ENCODE assay signal across 13 cellular contexts in genomic region chr16:87295259-87295658, GRCh38. TPM values are rescaled to one million over a fixed set of nuclear protein-coding genes. Genes with fewer than 3 reads are reported as not detected.
DNase-seq lines count a peak whose midpoint lies in the region; ATAC-seq and TF ChIP-seq lines count a peak whose summit lies in the region.
"Had no signal": no experiment of that assay in that cellular context is flagged by ENCODE, and none has a peak within 500 bp of the region (broad histone marks: within the 10 kb centered on the region; RNA-seq: fewer than 3 reads in every experiment).

No MANE protein-coding gene starts in this region.

- TF ChIP-seq CTCF in lower leg skin (IDR thresholded peaks at IDR 0.05), result no peak

- no peaks in the 10 kb centered on the region for H3K4me1 ChIP-seq in SJCRH30
- H3K4me1 ChIP-seq: ascending aorta, esophagus squamous epithelium, parathyroid adenoma had no signal

- no peak overlapping the region for H3K4me3 ChIP-seq in lower leg skin (ENCODE audit: low read depth, poor library complexity, severe bottlenecking)
- H3K4me3 ChIP-seq in SJCRH30, result no peak overlapping the region
- H3K4me3 ChIP-seq: ascending aorta, esophagus squamous epithelium had no signal

- no peak for ATAC-seq in GM21528 (IDR thresholded peaks at IDR 0.05; ENCODE audit: low FRiP score, unreplicated experiment)

- H3K9me3 ChIP-seq in SJCRH30 (replicated peaks), result no peaks in the 10 kb centered on the region
- H3K9me3 ChIP-seq: ascending aorta had no signal

- no peak overlapping the region for H3K27ac ChIP-seq in SJCRH30
- H3K27ac ChIP-seq: ascending aorta, esophagus squamous epithelium, parathyroid adenoma had no signal

- DNase-seq in CD1c-positive myeloid dendritic cell (ENCODE audit: extremely low spot score) (peak; percentile 5), ELR (ENCODE audit: low read depth) (peak; percentile 54), RKO (ENCODE audit: low spot score) (peak; percentile 21), iPS-NIHi11 (ENCODE audit: low spot score) (peak; percentile 68), lower leg skin (ENCODE audit: low spot score in 2 of 2) (no peak), NCI-H1105 treated with DMSO at 0.1 percent for 48 hours (lab: John Stamatoyannopoulos, UW) (no peak), SJCRH30 (no peak)
- DNase-seq: esophagus squamous epithelium; NCI-H2171; stimulated activated CD4-positive, alpha-beta T cell treated with anti-CD3 and anti-CD28 coated beads, Interleukin-4, amount 100 ng/mL, for 1 hour had no signal

- H3K36me3 ChIP-seq in SJCRH30, result no peaks in the 10 kb centered on the region
- H3K36me3 ChIP-seq: ascending aorta, esophagus squamous epithelium had no signal

- intact Hi-C loops in lower leg skin (cut with DNase I; ENCODE audit: low total_unique reads), result no loop called here

- H3K27me3 ChIP-seq in SJCRH30, result no peaks in the 10 kb centered on the region
- H3K27me3 ChIP-seq: ascending aorta, esophagus squamous epithelium had no signal

- whole genome bisulfite sequencing in lower leg skin, 2 donors, result 79 to 97% methylated on average over 4 of the region's 4 CpGs

- TF ChIP-seq POLR2A in lower leg skin (IDR thresholded peaks at IDR 0.05), result no peak

RNA-seq across cellular contexts. Expression of gene C16orf95, which starts 21.9 kb away (rescaled TPM):
- 1 to 10 TPM; 1.4 to 2.5 (median 1.9) TPM for total RNA-seq in lower leg skin
- 1.5 TPM in 2 replicates for total RNA-seq in SJCRH30 (2014; rRNA removed; shearing (Covaris generic))
- total RNA-seq: ascending aorta had no signal

Comparison
In these comparisons a context has a peak if more than half of its experiments do, and no peak if none do; other contexts are left out.
1. DNase-seq: peak in CD1c-positive myeloid dendritic cell (single experiment), ELR (single experiment), RKO (single experiment) and iPS-NIHi11 (single experiment); none in lower leg skin (0 of 2), NCI-H1105 treated with DMSO at 0.1 percent for 48 hours (single experiment) and SJCRH30 (0 of 2).